ENCODE assay signal across 18 cellular contexts in the genomic region with DNA sequence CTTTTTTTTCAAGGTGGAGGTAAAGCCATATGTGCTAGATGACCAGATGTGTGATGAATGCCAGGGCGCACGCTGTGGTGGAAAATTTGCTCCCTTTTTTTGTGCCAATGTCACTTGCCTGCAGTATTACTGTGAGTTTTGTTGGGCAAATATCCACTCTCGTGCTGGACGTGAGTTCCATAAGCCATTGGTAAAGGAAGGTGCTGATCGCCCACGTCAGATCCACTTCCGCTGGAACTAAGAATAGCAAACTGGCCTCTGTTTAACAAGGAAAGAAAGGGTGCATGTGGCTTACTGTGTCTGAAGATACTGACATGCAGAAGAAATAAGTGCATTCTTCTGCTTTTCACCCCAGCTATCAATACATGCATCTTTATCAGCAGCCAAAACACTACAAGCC.
DNase-seq lines count a peak whose midpoint lies in the region; ATAC-seq and TF ChIP-seq lines count a peak whose summit lies in the region.
"Had no signal": no experiment of that assay in that cellular context is flagged by ENCODE, and none has a peak within 500 bp of the region (broad histone marks: within the 10 kb centered on the region; RNA-seq: fewer than 3 reads in every experiment).

No MANE protein-coding gene starts in this region.

- H3K27me3 ChIP-seq in ascending aorta (no peaks in the 10 kb centered on the region), aorta (ENCODE audit: control insufficient read depth in 1 of 2, insufficient read depth in 2 of 2, low read length in 1 of 2) (no peaks in the 10 kb centered on the region)
- H3K27me3 ChIP-seq: BLaER1 treated with 17β-estradiol and CSF1 and Interleukin-3, amounts not matched to agents 10 nM and 100 nM; SJCRH30 had no signal

- TF ChIP-seq CTCF in ascending aorta (IDR thresholded peaks at IDR 0.05) = no peak

- DNase-seq in left ventricle myocardium superior (no peak), left cardiac atrium (no peak), ascending aorta (ENCODE audit: low spot score in 2 of 2) (no peak), medulla oblongata (ENCODE audit: extremely low spot score) (peak; percentile 17), aorta (no peak), cerebellum (ENCODE audit: low spot score) (no peak), NCI-H187 (lab: John Stamatoyannopoulos, UW) (no peak)
- DNase-seq: CD8-positive, alpha-beta T cell; KBM-7; NCI-H1417 treated with DMSO at 0.1 percent for 48 hours; NCI-H1930; NCI-H226; NCI-H524; RPMI8226; SJCRH30 had no signal

- 3 to 18% methylated on average over 7 of the region's 7 CpGs for WGBS in aorta, 2 donors

- H3K27ac ChIP-seq in ascending aorta (peak overlapping the region; percentile 7 to 35), aorta (ENCODE audit: low read depth in 1 of 2, low read length in 2 of 2) (peak overlapping the region; percentile 21 to 57)
- H3K27ac ChIP-seq: BLaER1 treated with 17β-estradiol and CSF1 and Interleukin-3, amounts not matched to agents 10 nM and 100 nM; SJCRH30 had no signal

- H3K36me3 ChIP-seq in ascending aorta = peaks cover 7 to 33% of the 10 kb centered on the region in 2 donors
- peaks cover 0 to 2% of the 10 kb centered on the region in 2 donors for H3K36me3 ChIP-seq in aorta (ENCODE audit: control insufficient read depth in 1 of 2, insufficient read depth in 2 of 2, low read length in 1 of 2)
- H3K36me3 ChIP-seq: SJCRH30 had no signal

- H3K4me1 ChIP-seq in ascending aorta (peaks cover 0 to 12% of the 10 kb centered on the region in 2 donors), aorta (ENCODE audit: control insufficient read depth in 1 of 2, insufficient read depth in 2 of 2, low read length in 2 of 2) (no peaks in the 10 kb centered on the region)
- H3K4me1 ChIP-seq: BLaER1 treated with 17β-estradiol and CSF1 and Interleukin-3, amounts not matched to agents 10 nM and 100 nM; SJCRH30 had no signal

- peak; percentile 25 for ATAC-seq in left ventricle myocardium superior
- no peak for ATAC-seq in left cardiac atrium
- no peak for ATAC-seq in aorta (ENCODE audit: low FRiP score)
- ATAC-seq in GM18519 (IDR thresholded peaks at IDR 0.05; ENCODE audit: low FRiP score, unreplicated experiment) = no peak
- ATAC-seq: CD8-positive, alpha-beta T cell; HepG2 had no signal

- H3K4me3 ChIP-seq in ascending aorta (no peak overlapping the region), aorta (ENCODE audit: low read length in 2 of 2) (no peak overlapping the region)
- H3K4me3 ChIP-seq: BLaER1 treated with 17β-estradiol and CSF1 and Interleukin-3, amounts not matched to agents 10 nM and 100 nM; SJCRH30 had no signal

- intact Hi-C loops in left ventricle myocardium superior (cut with micrococcal nuclease) (no loop called here), left cardiac atrium (cut with DNase I) (no loop called here), ascending aorta (cut with DNase I) (no loop called here), aorta (cut with DNase I) (no loop called here)

- H3K9me3 ChIP-seq in ascending aorta = no peaks in the 10 kb centered on the region
- H3K9me3 ChIP-seq in aorta (ENCODE audit: control insufficient read depth, low read length) = no peaks in the 10 kb centered on the region
- H3K9me3 ChIP-seq: BLaER1 treated with 17β-estradiol and CSF1 and Interleukin-3, amounts not matched to agents 10 nM and 100 nM; SJCRH30 had no signal
